In genomic region chr11:73393479-73394415, GRCh38 we compare ENCODE assay signal across 8 cellular contexts. TPM values are rescaled to one million over a fixed set of nuclear protein-coding genes. Genes with fewer than 3 reads are reported as not detected.
A peak's percentile ranks its signal among the peaks of the same experiment; 100 is the strongest.
DNase-seq lines count a peak whose midpoint lies in the region; ATAC-seq and TF ChIP-seq lines count a peak whose summit lies in the region.

No MANE protein-coding gene starts in this region.

- no peak overlapping the region for H3K4me3 ChIP-seq in lower lobe of right lung

- peaks cover 46% of the 10 kb centered on the region for H3K36me3 ChIP-seq in lower lobe of right lung

- no peaks in the 10 kb centered on the region for H3K27me3 ChIP-seq in lower lobe of right lung (ENCODE audit: low read depth)

- no peaks in the 10 kb centered on the region for H3K9me3 ChIP-seq in lower lobe of right lung

- no peak overlapping the region for H3K27ac ChIP-seq in lower lobe of right lung

- TF ChIP-seq CTCF in lower lobe of right lung (IDR thresholded peaks at IDR 0.05): peak; percentile 79

- H3K27me3 Mint-ChIP-seq in activated CD4-positive, alpha-beta T cell treated with anti-CD3 and anti-CD28 coated beads, Interleukin-2, amount 10 ng/mL, durations not matched to agents 24 days and 14 days: no peaks in the 10 kb centered on the region
- H3K27me3 Mint-ChIP-seq in dendritic cell treated with granulocyte-macrophage colony-stimulating factor and Interleukin-4, amounts not matched to agents 40 ng/mL and 50 ng/mL, for 4 days: no peaks in the 10 kb centered on the region

- peaks cover 11% of the 10 kb centered on the region for H3K4me1 ChIP-seq in lower lobe of right lung

- no peaks in the 10 kb centered on the region for H3K9me3 Mint-ChIP-seq in activated CD4-positive, alpha-beta T cell treated with anti-CD3 and anti-CD28 coated beads, Interleukin-2, amount 10 ng/mL, durations not matched to agents 24 days and 14 days
- no peaks in the 10 kb centered on the region for H3K9me3 Mint-ChIP-seq in dendritic cell treated with granulocyte-macrophage colony-stimulating factor and Interleukin-4, amounts not matched to agents 40 ng/mL and 50 ng/mL, for 4 days

- intact Hi-C loops in activated CD4-positive, alpha-beta T cell treated with anti-CD3 and anti-CD28 coated beads, Interleukin-2, amount 10 ng/mL, durations not matched to agents 24 days and 14 days (cut with micrococcal nuclease): loop anchor here (1.0 kb wide), 1 partner anchor 42 kb away; no protein-coding TSS in a partner anchor
- intact Hi-C loops in dendritic cell treated with granulocyte-macrophage colony-stimulating factor and Interleukin-4, amounts not matched to agents 40 ng/mL and 50 ng/mL, for 4 days (cut with micrococcal nuclease): loop anchor here (1.0 kb wide), 2 partner anchors 17 to 42 kb away; partner anchors contain the start of gene RELT
- intact Hi-C loops in lower lobe of right lung (cut with DNase I): no loop called here

- peak; percentile 87 for DNase-seq in Ammon's horn (ENCODE audit: low spot score)
- DNase-seq in NCI-H446 treated with DMSO at 0.1 percent for 48 hours (lab: John Stamatoyannopoulos, UW): peak; percentile 39
- peak; percentile 91 for DNase-seq in activated CD4-positive, alpha-beta T cell treated with anti-CD3 and anti-CD28 coated beads, Interleukin-2, amount 10 ng/mL, durations not matched to agents 24 days and 14 days
- peak; percentile 80 for DNase-seq in lower lobe of right lung
- peak; percentile 43 for DNase-seq in stimulated activated CD8-positive, alpha-beta memory T cell treated with anti-CD3 and anti-CD28 coated beads, Interleukin-12 subunit alpha, Interleukin-12 subunit beta, amount 100 ng/mL, for 1 hour (ENCODE audit: low read depth)

- peaks cover 8% of the 10 kb centered on the region for H3K4me1 Mint-ChIP-seq in activated CD4-positive, alpha-beta T cell treated with anti-CD3 and anti-CD28 coated beads, Interleukin-2, amount 10 ng/mL, durations not matched to agents 24 days and 14 days
- H3K4me1 Mint-ChIP-seq in dendritic cell treated with granulocyte-macrophage colony-stimulating factor and Interleukin-4, amounts not matched to agents 40 ng/mL and 50 ng/mL, for 4 days (ENCODE audit: low read depth): peaks cover 90% of the 10 kb centered on the region

- ATAC-seq in GM21529 (IDR thresholded peaks at IDR 0.05; ENCODE audit: unreplicated experiment): peak; percentile 50
- peak; percentile 72 to 77 for ATAC-seq in lower lobe of right lung
- ATAC-seq in GM18498 (IDR thresholded peaks at IDR 0.05; ENCODE audit: unreplicated experiment): no peak

- H3K27ac Mint-ChIP-seq in activated CD4-positive, alpha-beta T cell treated with anti-CD3 and anti-CD28 coated beads, Interleukin-2, amount 10 ng/mL, durations not matched to agents 24 days and 14 days: no peak overlapping the region
- H3K27ac Mint-ChIP-seq in dendritic cell treated with granulocyte-macrophage colony-stimulating factor and Interleukin-4, amounts not matched to agents 40 ng/mL and 50 ng/mL, for 4 days: peak overlapping the region; percentile 52

- H3K36me3 Mint-ChIP-seq in activated CD4-positive, alpha-beta T cell treated with anti-CD3 and anti-CD28 coated beads, Interleukin-2, amount 10 ng/mL, durations not matched to agents 24 days and 14 days (ENCODE audit: low read depth): peaks cover 32% of the 10 kb centered on the region
- peaks cover 100% of the 10 kb centered on the region for H3K36me3 Mint-ChIP-seq in dendritic cell treated with granulocyte-macrophage colony-stimulating factor and Interleukin-4, amounts not matched to agents 40 ng/mL and 50 ng/mL, for 4 days (ENCODE audit: low read depth)

- H3K4me3 Mint-ChIP-seq in activated CD4-positive, alpha-beta T cell treated with anti-CD3 and anti-CD28 coated beads, Interleukin-2, amount 10 ng/mL, durations not matched to agents 24 days and 14 days: no peak overlapping the region
- H3K4me3 Mint-ChIP-seq in dendritic cell treated with granulocyte-macrophage colony-stimulating factor and Interleukin-4, amounts not matched to agents 40 ng/mL and 50 ng/mL, for 4 days: no peak overlapping the region

RNA-seq across cellular contexts. Expression of gene RELT, which starts 17.5 kb away (rescaled TPM):
- total RNA-seq in activated CD4-positive, alpha-beta T cell treated with anti-CD3 and anti-CD28 coated beads, Interleukin-2, amount 10 ng/mL, durations not matched to agents 24 days and 14 days: 35.0 and 38.5 TPM in 2 replicates
- 15.4 TPM for total RNA-seq in lower lobe of right lung

Comparison
In these comparisons a context has a peak if more than half of its experiments do, and no peak if none do; other contexts are left out.
1. DNase-seq: peak in every context shown above with its lines; median percentile 91 in activated CD4-positive, alpha-beta T cell treated with anti-CD3 and anti-CD28 coated beads, Interleukin-2, amount 10 ng/mL, durations not matched to agents 24 days and 14 days; 87 in Ammon's horn; 80 in lower lobe of right lung; 43 in stimulated activated CD8-positive, alpha-beta memory T cell treated with anti-CD3 and anti-CD28 coated beads, Interleukin-12 subunit alpha, Interleukin-12 subunit beta, amount 100 ng/mL, for 1 hour; 39 in NCI-H446 treated with DMSO at 0.1 percent for 48 hours.